Comparison of ENCODE assay signal across 1 cellular context in genomic region chr11:1298695-1299492, GRCh38.
A peak's percentile ranks its signal among the peaks of the same experiment; 100 is the strongest.
TF ChIP-seq lines count a peak whose summit lies in the region.

No MANE protein-coding gene starts in this region.

TF ChIP-seq in K562, 482 proteins besides CTCF, POLR2A, EP300 and RAD21 (continued from another document):
- TF ChIP-seq RERE (CRISPR knock-in tag; IDR thresholded peaks at IDR 0.05; ENCODE audit: borderline replicate concordance) (no peak), LCOR (CRISPR knock-in tag; IDR thresholded peaks at IDR 0.05) (no peak), CEBPG (CRISPR knock-in tag; IDR thresholded peaks at IDR 0.05) (peak; percentile 68), CEBPG (tag; conservative IDR thresholded peaks at IDR 0.05 in 1 of 2, IDR thresholded peaks at IDR 0.05 in 1 of 2) (peak in 1 of 2 experiments; percentile 76; a peak in 3 of 4 replicates), HNRNPL (IDR thresholded peaks at IDR 0.05; ENCODE audit: low read depth, low read length) (no peak)
